ENCODE assay signal across 22 cellular contexts in the genomic region with DNA sequence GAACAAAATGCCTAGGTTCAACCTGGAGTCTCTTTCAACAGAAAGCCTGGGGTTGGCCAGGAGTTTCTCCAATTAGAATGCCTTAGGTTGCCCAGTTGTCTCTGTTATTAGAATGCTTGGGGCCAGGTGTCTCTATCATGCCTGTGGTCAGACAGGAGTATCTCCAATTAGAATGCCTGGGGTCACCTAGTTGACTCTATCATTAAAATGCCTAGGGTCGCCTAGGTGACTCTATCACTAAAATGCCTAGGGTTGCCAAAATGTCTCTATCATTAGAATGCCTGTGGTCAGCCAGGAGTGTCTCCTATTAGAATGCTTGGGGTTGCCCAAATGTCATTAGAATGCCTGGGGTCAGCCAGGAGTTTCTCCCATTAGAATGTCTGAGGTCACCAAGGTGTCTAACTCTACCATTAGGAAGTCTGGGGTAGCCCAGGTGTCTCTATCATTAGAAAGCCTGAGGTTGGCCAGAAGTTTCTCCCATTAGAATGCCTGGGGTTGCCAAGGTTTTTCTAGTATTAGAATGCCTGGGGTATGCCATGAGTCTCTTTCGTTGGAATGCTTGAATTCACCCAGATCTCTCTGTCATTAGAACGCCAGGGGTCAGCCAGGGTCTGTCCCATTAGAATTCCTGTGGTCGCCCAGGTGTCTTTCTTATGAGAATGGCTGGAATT. TPM values are rescaled to one million over a fixed set of nuclear protein-coding genes. Genes with fewer than 3 reads are reported as not detected.
DNase-seq lines count a peak whose midpoint lies in the region; ATAC-seq and TF ChIP-seq lines count a peak whose summit lies in the region.
"Had no signal": no experiment of that assay in that cellular context is flagged by ENCODE, and none has a peak within 500 bp of the region (broad histone marks: within the 10 kb centered on the region; RNA-seq: fewer than 3 reads in every experiment).

No MANE protein-coding gene starts in this region.

- H3K36me3 Mint-ChIP-seq in Calu3 (ENCODE audit: insufficient read depth, unreplicated experiment): no peaks in the 10 kb centered on the region
- H3K36me3 Mint-ChIP-seq: CD4-positive, CD25-positive, alpha-beta regulatory T cell; T-cell had no signal

- H3K4me3 Mint-ChIP-seq in Calu3 (ENCODE audit: low read depth, unreplicated experiment): no peak overlapping the region
- H3K4me3 Mint-ChIP-seq: CD4-positive, CD25-positive, alpha-beta regulatory T cell; HFFc6; T-cell had no signal

- H3K27ac Mint-ChIP-seq in Calu3 (ENCODE audit: unreplicated experiment): no peak overlapping the region
- H3K27ac Mint-ChIP-seq: CD4-positive, CD25-positive, alpha-beta regulatory T cell; HFFc6; T-cell had no signal

- TF ChIP-seq CTCF in KMS-11 (conservative IDR thresholded peaks at IDR 0.05; ENCODE audit: low read depth, low read length) (no peak), PC-3 (conservative IDR thresholded peaks at IDR 0.05; ENCODE audit: low read depth, low read length) (no peak), esophagus muscularis mucosa (IDR thresholded peaks at IDR 0.05) (no peak), Calu3 (IDR thresholded peaks at IDR 0.05; ENCODE audit: unreplicated experiment) (no peak)

- intact Hi-C loops in PC-3 (cut with micrococcal nuclease) (no loop called here), sciatic nerve (cut with DNase I) (no loop called here), esophagus muscularis mucosa (cut with DNase I) (no loop called here), Calu3 (cut with micrococcal nuclease; ENCODE audit: unreplicated experiment) (no loop called here)

- no peaks in the 10 kb centered on the region for H3K4me1 Mint-ChIP-seq in Calu3 (ENCODE audit: low read depth, unreplicated experiment)
- H3K4me1 Mint-ChIP-seq: CD4-positive, CD25-positive, alpha-beta regulatory T cell; T-cell had no signal

- H3K9me3 ChIP-seq in PC-3 (ENCODE audit: low read length) (no peaks in the 10 kb centered on the region), esophagus muscularis mucosa (no peaks in the 10 kb centered on the region)

- no peak for ATAC-seq in PC-3
- ATAC-seq in sciatic nerve: no peak
- no peak for ATAC-seq in HG02571 (IDR thresholded peaks at IDR 0.05; ENCODE audit: unreplicated experiment)
- ATAC-seq: Panc1, T-cell had no signal

- no peak overlapping the region for H3K4me3 ChIP-seq in KMS-11 (IDR thresholded peaks at IDR 0.05; ENCODE audit: insufficient read depth, low read depth, low read length)
- no peak overlapping the region for H3K4me3 ChIP-seq in PC-3 (ENCODE audit: low read length)
- no peak overlapping the region for H3K4me3 ChIP-seq in esophagus muscularis mucosa
- H3K4me3 ChIP-seq: GM23248 had no signal

- H3K27me3 ChIP-seq in KMS-11 (ENCODE audit: insufficient read depth, low read depth) (no peaks in the 10 kb centered on the region; the same call in 1 of the 2 replicates), PC-3 (ENCODE audit: low read length) (no peaks in the 10 kb centered on the region), esophagus muscularis mucosa (peaks cover 0 to 54% (median 0%) of the 10 kb centered on the region in 4 donors)

- H3K79me2 ChIP-seq in KMS-11 (ENCODE audit: insufficient read depth, low read depth): no peaks in the 10 kb centered on the region
- no peaks in the 10 kb centered on the region for H3K79me2 ChIP-seq in PC-3 (ENCODE audit: low read length)

- H3K4me1 ChIP-seq in KMS-11 (ENCODE audit: low read depth, poor library complexity, severe bottlenecking): peaks cover 63% of the 10 kb centered on the region
- no peaks in the 10 kb centered on the region for H3K4me1 ChIP-seq in PC-3 (ENCODE audit: insufficient read depth, low read length)
- no peaks in the 10 kb centered on the region for H3K4me1 ChIP-seq in esophagus muscularis mucosa

- no peak overlapping the region for H3K9ac ChIP-seq in KMS-11
- no peak overlapping the region for H3K9ac ChIP-seq in PC-3 (ENCODE audit: low read length)
- H3K9ac ChIP-seq: GM23248 had no signal

- H3K4me2 ChIP-seq in KMS-11 (peak overlapping the region; percentile 59; the same call in 1 of the 2 replicates), PC-3 (ENCODE audit: low read length) (no peak overlapping the region)

- POLR2A ChIA-PET in PC-3 (lab: Charles Lee; ENCODE audit: unreplicated experiment): no interaction called here

- no peaks in the 10 kb centered on the region for H4K20me1 ChIP-seq in KMS-11 (ENCODE audit: insufficient read depth)
- H4K20me1 ChIP-seq in PC-3 (ENCODE audit: low read length): no peaks in the 10 kb centered on the region

- BruUV-seq in PC-3 (replicated peaks; lab: Mats Ljungman, UMichigan) (no TSS peak), Calu3 (replicated peaks; lab: Mats Ljungman, UMichigan) (no TSS peak)

- CTCF ChIA-PET in PC-3 (lab: Charles Lee): no interaction called here
- CTCF ChIA-PET in Calu3 (lab: Charles Lee): no interaction called here

- no peak overlapping the region for H2AFZ ChIP-seq in KMS-11 (ENCODE audit: low read depth)
- no peak overlapping the region for H2AFZ ChIP-seq in PC-3 (ENCODE audit: low read length)
- H2AFZ ChIP-seq: GM23248 had no signal

- H3K9me3 Mint-ChIP-seq in Calu3 (ENCODE audit: low read depth, unreplicated experiment): no peaks in the 10 kb centered on the region
- H3K9me3 Mint-ChIP-seq: HFFc6, T-cell had no signal

- H3K36me3 ChIP-seq in KMS-11 (ENCODE audit: insufficient read depth): no peaks in the 10 kb centered on the region
- H3K36me3 ChIP-seq in PC-3 (ENCODE audit: low read depth, low read length): no peaks in the 10 kb centered on the region
- no peaks in the 10 kb centered on the region for H3K36me3 ChIP-seq in esophagus muscularis mucosa

- no peaks in the 10 kb centered on the region for H3F3A ChIP-seq in PC-3 (ENCODE audit: low read length, unreplicated experiment)

- 67% methylated on average over 4 of the region's 4 CpGs for WGBS in esophagus muscularis mucosa

- TF ChIP-seq EP300 in esophagus muscularis mucosa (IDR thresholded peaks at IDR 0.05): no peak

- H3K9me2 ChIP-seq in PC-3 (replicated peaks; ENCODE audit: low read length): no peaks in the 10 kb centered on the region

- H3K27me3 Mint-ChIP-seq in Calu3 (ENCODE audit: unreplicated experiment): peaks cover 66% of the 10 kb centered on the region

- H3K27ac ChIP-seq in KMS-11: peak overlapping the region; percentile 24; the same call in 1 of the 2 replicates
- no peak overlapping the region for H3K27ac ChIP-seq in PC-3 (ENCODE audit: low read length)
- H3K27ac ChIP-seq in esophagus muscularis mucosa (replicated peaks in 1 of 4): no peak overlapping the region
- H3K27ac ChIP-seq: GM23248, RWPE1 had no signal

- no peak for TF ChIP-seq POLR2A in esophagus muscularis mucosa (IDR thresholded peaks at IDR 0.05; ENCODE audit: low read depth)

- DNase-seq in PC-3 (peak; percentile 40), sciatic nerve (ENCODE audit: low spot score) (peak; percentile 5), HUDEP-2 (lab: John Stamatoyannopoulos, UW; ENCODE audit: unreplicated experiment in 76 of 76) (no peak), esophagus muscularis mucosa (ENCODE audit: extremely low spot score) (no peak), Calu3 (no peak)
- DNase-seq: CD4-positive, CD25-positive, alpha-beta regulatory T cell; GM23248; H7; HFFc6; IMR-90; Karpas-422; NCI-H1105 treated with DMSO at 0.1 percent for 48 hours; NCI-H2029; NCI-H446 treated with DMSO at 0.1 percent for 48 hours; NCI-H526; NCI-H82; SHP77; T-cell had no signal

RNA-seq across cellular contexts. Expression of a gene that starts 57.9 kb away (rescaled TPM):
- total RNA-seq in PC-3 (2014; rRNA removed) (97.7 and 157 TPM in 2 replicates), sciatic nerve (96.3 TPM), esophagus muscularis mucosa (10 to 100 TPM; 22.5 to 62.6 (median 61.0) TPM), Calu3 (2022) (87.1 and 99.2 TPM in 2 replicates)

Comparison
In these comparisons a context has a peak if more than half of its experiments do, and no peak if none do; other contexts are left out.
1. DNase-seq: peak in PC-3 (single experiment) and sciatic nerve (single experiment); none in HUDEP-2 (0 of 76), esophagus muscularis mucosa (single experiment) and Calu3 (single experiment).